In genomic region chr17:35877345-35878029, GRCh38 we compare ENCODE assay signal across 1 cellular context.
TF ChIP-seq lines count a peak whose summit lies in the region.

No MANE protein-coding gene starts in this region.

TF ChIP-seq in SK-N-SH, 30 proteins besides CTCF, POLR2A, EP300 and RAD21:
- no peak for TF ChIP-seq FOXM1 (IDR thresholded peaks at IDR 0.05; ENCODE audit: low read depth)
- TF ChIP-seq TAF1 (IDR thresholded peaks at IDR 0.05; ENCODE audit: borderline replicate concordance, low read depth, low read length) = no peak
- TF ChIP-seq, protein P1, sequence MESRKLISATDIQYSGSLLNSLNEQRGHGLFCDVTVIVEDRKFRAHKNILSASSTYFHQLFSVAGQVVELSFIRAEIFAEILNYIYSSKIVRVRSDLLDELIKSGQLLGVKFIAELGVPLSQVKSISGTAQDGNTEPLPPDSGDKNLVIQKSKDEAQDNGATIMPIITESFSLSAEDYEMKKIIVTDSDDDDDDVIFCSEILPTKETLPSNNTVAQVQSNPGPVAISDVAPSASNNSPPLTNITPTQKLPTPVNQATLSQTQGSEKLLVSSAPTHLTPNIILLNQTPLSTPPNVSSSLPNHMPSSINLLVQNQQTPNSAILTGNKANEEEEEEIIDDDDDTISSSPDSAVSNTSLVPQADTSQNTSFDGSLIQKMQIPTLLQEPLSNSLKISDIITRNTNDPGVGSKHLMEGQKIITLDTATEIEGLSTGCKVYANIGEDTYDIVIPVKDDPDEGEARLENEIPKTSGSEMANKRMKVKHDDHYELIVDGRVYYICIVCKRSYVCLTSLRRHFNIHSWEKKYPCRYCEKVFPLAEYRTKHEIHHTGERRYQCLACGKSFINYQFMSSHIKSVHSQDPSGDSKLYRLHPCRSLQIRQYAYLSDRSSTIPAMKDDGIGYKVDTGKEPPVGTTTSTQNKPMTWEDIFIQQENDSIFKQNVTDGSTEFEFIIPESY (IDR thresholded peaks at IDR 0.05; ENCODE audit: borderline replicate concordance, low read depth) = no peak
- no peak for TF ChIP-seq JUND (IDR thresholded peaks at IDR 0.05)
- TF ChIP-seq GATA2 (CRISPR knock-in tag; IDR thresholded peaks at IDR 0.05) = no peak
- no peak for TF ChIP-seq FOSL2 (IDR thresholded peaks at IDR 0.05; ENCODE audit: borderline replicate concordance, low read depth)
- TF ChIP-seq SMC3 (IDR thresholded peaks at IDR 0.05; ENCODE audit: low read depth, low read length) = no peak
- no peak for TF ChIP-seq NRF1 (IDR thresholded peaks at IDR 0.05; ENCODE audit: low read depth, low read length)
- TF ChIP-seq, protein P2, sequence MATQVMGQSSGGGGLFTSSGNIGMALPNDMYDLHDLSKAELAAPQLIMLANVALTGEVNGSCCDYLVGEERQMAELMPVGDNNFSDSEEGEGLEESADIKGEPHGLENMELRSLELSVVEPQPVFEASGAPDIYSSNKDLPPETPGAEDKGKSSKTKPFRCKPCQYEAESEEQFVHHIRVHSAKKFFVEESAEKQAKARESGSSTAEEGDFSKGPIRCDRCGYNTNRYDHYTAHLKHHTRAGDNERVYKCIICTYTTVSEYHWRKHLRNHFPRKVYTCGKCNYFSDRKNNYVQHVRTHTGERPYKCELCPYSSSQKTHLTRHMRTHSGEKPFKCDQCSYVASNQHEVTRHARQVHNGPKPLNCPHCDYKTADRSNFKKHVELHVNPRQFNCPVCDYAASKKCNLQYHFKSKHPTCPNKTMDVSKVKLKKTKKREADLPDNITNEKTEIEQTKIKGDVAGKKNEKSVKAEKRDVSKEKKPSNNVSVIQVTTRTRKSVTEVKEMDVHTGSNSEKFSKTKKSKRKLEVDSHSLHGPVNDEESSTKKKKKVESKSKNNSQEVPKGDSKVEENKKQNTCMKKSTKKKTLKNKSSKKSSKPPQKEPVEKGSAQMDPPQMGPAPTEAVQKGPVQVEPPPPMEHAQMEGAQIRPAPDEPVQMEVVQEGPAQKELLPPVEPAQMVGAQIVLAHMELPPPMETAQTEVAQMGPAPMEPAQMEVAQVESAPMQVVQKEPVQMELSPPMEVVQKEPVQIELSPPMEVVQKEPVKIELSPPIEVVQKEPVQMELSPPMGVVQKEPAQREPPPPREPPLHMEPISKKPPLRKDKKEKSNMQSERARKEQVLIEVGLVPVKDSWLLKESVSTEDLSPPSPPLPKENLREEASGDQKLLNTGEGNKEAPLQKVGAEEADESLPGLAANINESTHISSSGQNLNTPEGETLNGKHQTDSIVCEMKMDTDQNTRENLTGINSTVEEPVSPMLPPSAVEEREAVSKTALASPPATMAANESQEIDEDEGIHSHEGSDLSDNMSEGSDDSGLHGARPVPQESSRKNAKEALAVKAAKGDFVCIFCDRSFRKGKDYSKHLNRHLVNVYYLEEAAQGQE (IDR thresholded peaks at IDR 0.05; ENCODE audit: low read depth, low read length) = no peak
- TF ChIP-seq TEAD4 (IDR thresholded peaks at IDR 0.05; ENCODE audit: borderline replicate concordance, insufficient read depth) = no peak
- no peak for TF ChIP-seq PBX3 (IDR thresholded peaks at IDR 0.05)
- TF ChIP-seq RXRA (IDR thresholded peaks at IDR 0.05; ENCODE audit: borderline replicate concordance, low read depth) = no peak
- TF ChIP-seq EZH2phosphoT487 (IDR thresholded peaks at IDR 0.05; ENCODE audit: borderline replicate concordance, low read depth) = no peak
- TF ChIP-seq, protein P3, sequence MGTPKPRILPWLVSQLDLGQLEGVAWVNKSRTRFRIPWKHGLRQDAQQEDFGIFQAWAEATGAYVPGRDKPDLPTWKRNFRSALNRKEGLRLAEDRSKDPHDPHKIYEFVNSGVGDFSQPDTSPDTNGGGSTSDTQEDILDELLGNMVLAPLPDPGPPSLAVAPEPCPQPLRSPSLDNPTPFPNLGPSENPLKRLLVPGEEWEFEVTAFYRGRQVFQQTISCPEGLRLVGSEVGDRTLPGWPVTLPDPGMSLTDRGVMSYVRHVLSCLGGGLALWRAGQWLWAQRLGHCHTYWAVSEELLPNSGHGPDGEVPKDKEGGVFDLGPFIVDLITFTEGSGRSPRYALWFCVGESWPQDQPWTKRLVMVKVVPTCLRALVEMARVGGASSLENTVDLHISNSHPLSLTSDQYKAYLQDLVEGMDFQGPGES (IDR thresholded peaks at IDR 0.05; ENCODE audit: low read depth, low read length) = no peak
- no peak for TF ChIP-seq SIN3A (IDR thresholded peaks at IDR 0.05; ENCODE audit: borderline replicate concordance, low read depth, low read length)
- TF ChIP-seq NFIC (IDR thresholded peaks at IDR 0.05; ENCODE audit: borderline replicate concordance) = no peak
- no peak for TF ChIP-seq TCF12 (IDR thresholded peaks at IDR 0.05)
- no peak for TF ChIP-seq RCOR1 (IDR thresholded peaks at IDR 0.05; ENCODE audit: low read length)
- TF ChIP-seq, protein P4, sequence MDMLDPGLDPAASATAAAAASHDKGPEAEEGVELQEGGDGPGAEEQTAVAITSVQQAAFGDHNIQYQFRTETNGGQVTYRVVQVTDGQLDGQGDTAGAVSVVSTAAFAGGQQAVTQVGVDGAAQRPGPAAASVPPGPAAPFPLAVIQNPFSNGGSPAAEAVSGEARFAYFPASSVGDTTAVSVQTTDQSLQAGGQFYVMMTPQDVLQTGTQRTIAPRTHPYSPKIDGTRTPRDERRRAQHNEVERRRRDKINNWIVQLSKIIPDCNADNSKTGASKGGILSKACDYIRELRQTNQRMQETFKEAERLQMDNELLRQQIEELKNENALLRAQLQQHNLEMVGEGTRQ (IDR thresholded peaks at IDR 0.05; ENCODE audit: borderline replicate concordance, low read depth, low read length) = no peak
- TF ChIP-seq, protein P5, sequence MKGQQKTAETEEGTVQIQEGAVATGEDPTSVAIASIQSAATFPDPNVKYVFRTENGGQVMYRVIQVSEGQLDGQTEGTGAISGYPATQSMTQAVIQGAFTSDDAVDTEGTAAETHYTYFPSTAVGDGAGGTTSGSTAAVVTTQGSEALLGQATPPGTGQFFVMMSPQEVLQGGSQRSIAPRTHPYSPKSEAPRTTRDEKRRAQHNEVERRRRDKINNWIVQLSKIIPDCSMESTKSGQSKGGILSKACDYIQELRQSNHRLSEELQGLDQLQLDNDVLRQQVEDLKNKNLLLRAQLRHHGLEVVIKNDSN (IDR thresholded peaks at IDR 0.05; ENCODE audit: borderline replicate concordance, low read depth) = no peak
